In genomic region chr19:1277061-1277460, GRCh38 we compare ENCODE assay signal across 13 cellular contexts. TPM values are rescaled to one million over a fixed set of nuclear protein-coding genes. Genes with fewer than 3 reads are reported as not detected.
DNase-seq lines count a peak whose midpoint lies in the region; ATAC-seq and TF ChIP-seq lines count a peak whose summit lies in the region.
"Had no signal": no experiment of that assay in that cellular context is flagged by ENCODE, and none has a peak within 500 bp of the region (broad histone marks: within the 10 kb centered on the region; RNA-seq: fewer than 3 reads in every experiment).

No MANE protein-coding gene starts in this region.

- H3K27ac ChIP-seq in IMR-90 (ENCODE audit: insufficient read depth, low read length) (no peak overlapping the region), body of pancreas (no peak overlapping the region), testis (peak overlapping the region in 1 of 2 donors; percentile 93)

- H4K91ac ChIP-seq in IMR-90 (ENCODE audit: insufficient read depth, low read depth, low read length), result no peak overlapping the region

- 97% methylated on average over 12 of the region's 15 CpGs; no CpG with 5 or more reads in 1 of the 2 experiments for WGBS in IMR-90 (ENCODE audit: extremely low coverage in 2 of 2, insufficient read length in 1 of 2), 2 experiments
- 91 to 96% methylated on average over 14 to 15 of the region's 15 CpGs for WGBS in body of pancreas, 2 donors
- 56 to 70% methylated on average over 12 to 15 of the region's 15 CpGs for WGBS in testis, 2 donors

- H3K4me1 ChIP-seq in IMR-90 (ENCODE audit: control insufficient read depth, insufficient read depth, low read length) (peaks cover 15% of the 10 kb centered on the region), body of pancreas (peaks cover 45% of the 10 kb centered on the region), BE2C (peaks cover 9% of the 10 kb centered on the region), testis (peaks cover 36% of the 10 kb centered on the region)

- no peaks in the 10 kb centered on the region; the same call in 1 of the 2 replicates for H3K9me1 ChIP-seq in IMR-90 (ENCODE audit: insufficient read depth, low read length)

- BruUV-seq in IMR-90 (replicated peaks; lab: Mats Ljungman, UMichigan), result no TSS peak

- no peak for TF ChIP-seq RAD21 in IMR-90 (IDR thresholded peaks at IDR 0.05; ENCODE audit: low read length)

- peaks cover 50% of the 10 kb centered on the region for H4K20me1 ChIP-seq in IMR-90 (ENCODE audit: insufficient read depth, low read length)

- no peak overlapping the region for H3K18ac ChIP-seq in IMR-90 (ENCODE audit: low read depth, low read length)

- H3K4me1 Mint-ChIP-seq in CD14-positive monocyte (peaks cover 39% of the 10 kb centered on the region), nephron progenitor cell (peaks cover 42% of the 10 kb centered on the region)
- peaks cover 31% of the 10 kb centered on the region for H3K4me1 Mint-ChIP-seq in activated naive CD8-positive, alpha-beta T cell treated with anti-CD3 and anti-CD28 coated beads, Interleukin-2, amount 10 ng/mL, durations not matched to agents 7 days and 5 days

- peaks cover 22 to 52% of the 10 kb centered on the region in 2 experiments; a peak in 3 of 4 replicates for H3K79me1 ChIP-seq in IMR-90 (ENCODE audit: low read depth in 1 of 2, low read length in 2 of 2)

- H2BK20ac ChIP-seq in IMR-90 (ENCODE audit: low read depth, low read length), result no peak overlapping the region

- H3K4me3 ChIP-seq in IMR-90 (ENCODE audit: insufficient read depth, low read depth, low read length) (no peak overlapping the region), body of pancreas (no peak overlapping the region), BE2C (ENCODE audit: low read depth, low read length) (no peak overlapping the region), testis (no peak overlapping the region)

- no peak for TF ChIP-seq POLR2A in IMR-90 (IDR thresholded peaks at IDR 0.05; ENCODE audit: low read depth, low read length)
- TF ChIP-seq POLR2A in body of pancreas (IDR thresholded peaks at IDR 0.05), result no peak
- TF ChIP-seq POLR2A in testis (IDR thresholded peaks at IDR 0.05), result no peak

- H2BK120ac ChIP-seq in IMR-90 (ENCODE audit: low read depth, low read length), result no peak overlapping the region

- DNase-seq in CD14-positive monocyte (ENCODE audit: low spot score) (no peak), IMR-90 (no peak), nephron progenitor cell (no peak), cerebellar nuclear complex (lab: John Stamatoyannopoulos, UW) (no peak), body of pancreas (no peak), BE2C (no peak), testis (no peak)
- no peak for DNase-seq in activated naive CD8-positive, alpha-beta T cell treated with anti-CD3 and anti-CD28 coated beads, Interleukin-2, amount 10 ng/mL, durations not matched to agents 7 days and 5 days
- DNase-seq: DMS 273 treated with DMSO at 0.1 percent for 48 hours, esophagus squamous epithelium, NCI-H1105, WERI-Rb-1 had no signal

- peaks cover 38% of the 10 kb centered on the region for H3K36me3 ChIP-seq in IMR-90 (ENCODE audit: control insufficient read depth, insufficient read depth, low read length)
- H3K36me3 ChIP-seq in body of pancreas (replicated peaks in 1 of 2; ENCODE audit: insufficient read depth in 1 of 2, low read depth in 2 of 2), result peaks cover 7 to 22% of the 10 kb centered on the region in 2 donors
- peaks cover 40% of the 10 kb centered on the region for H3K36me3 ChIP-seq in BE2C
- no peaks in the 10 kb centered on the region for H3K36me3 ChIP-seq in testis (ENCODE audit: low read depth, missing control alignments)

- peak overlapping the region in 1 of 2 donors; percentile 65 for H3K4me3 Mint-ChIP-seq in CD14-positive monocyte
- H3K4me3 Mint-ChIP-seq in activated naive CD8-positive, alpha-beta T cell treated with anti-CD3 and anti-CD28 coated beads, Interleukin-2, amount 10 ng/mL, durations not matched to agents 7 days and 5 days, result peak overlapping the region; percentile 92
- H3K4me3 Mint-ChIP-seq in nephron progenitor cell, result peak overlapping the region; percentile 74

- dilution Hi-C loops in IMR-90 (cut with HindIII; ENCODE audit: low sequenced_read_pairs, unreplicated experiment), result no loop called here

- ATAC-seq in IMR-90 (ENCODE audit: low read depth) (no peak), body of pancreas (no peak)
- ATAC-seq in activated naive CD8-positive, alpha-beta T cell treated with anti-CD3 and anti-CD28 coated beads, Interleukin-2, amount 10 ng/mL, durations not matched to agents 7 days and 5 days (ENCODE audit: low read depth), result no peak

- in situ Hi-C loops in IMR-90 (cut with MboI; ENCODE audit: low sequenced_read_pairs), result no loop called here

- H3K9me3 ChIP-seq in IMR-90 (ENCODE audit: control insufficient read depth, insufficient read depth, low read length) (no peaks in the 10 kb centered on the region), body of pancreas (no peaks in the 10 kb centered on the region), BE2C (no peaks in the 10 kb centered on the region), testis (no peaks in the 10 kb centered on the region)
- H3K9me3 ChIP-seq: ascending aorta, esophagus squamous epithelium had no signal

- no peak overlapping the region for H2BK5ac ChIP-seq in IMR-90 (ENCODE audit: low read depth, low read length, poor library complexity, severe bottlenecking)

- CTCF ChIA-PET in IMR-90 (lab: Yijun Ruan, JAX), result no interaction called here

- TF ChIP-seq CTCF in CD14-positive monocyte (IDR thresholded peaks at IDR 0.05) (no peak), IMR-90 (conservative IDR thresholded peaks at IDR 0.05; ENCODE audit: low read depth, low read length) (no peak), nephron progenitor cell (IDR thresholded peaks at IDR 0.05) (no peak), body of pancreas (IDR thresholded peaks at IDR 0.05) (no peak), BE2C (IDR thresholded peaks at IDR 0.05; ENCODE audit: low read depth, low read length) (no peak), testis (IDR thresholded peaks at IDR 0.05) (no peak)

- intact Hi-C loops in CD14-positive monocyte (cut with micrococcal nuclease) (loop anchor here (5.0 kb wide), 2 partner anchors 80 to 105 kb away; partner anchors contain the start of gene NDUFS7 (in 2 of the 2)), IMR-90 (cut with micrococcal nuclease) (loop anchor here (5.0 kb wide), 2 partner anchors 85 to 130 kb away; partner anchors contain the start of gene DAZAP1), body of pancreas (cut with DNase I) (no loop called here), testis (cut with DNase I; ENCODE audit: low total_unique reads) (no loop called here)

- H2BK15ac ChIP-seq in IMR-90 (ENCODE audit: low read depth, low read length), result no peak overlapping the region

- H4K8ac ChIP-seq in IMR-90 (ENCODE audit: low read depth in 2 of 2, low read length in 2 of 2), result no peak overlapping the region

- POLR2A ChIA-PET in IMR-90 (lab: Charles Lee; ENCODE audit: unreplicated experiment), result no interaction called here
- POLR2A ChIA-PET in activated naive CD8-positive, alpha-beta T cell treated with anti-CD3 and anti-CD28 coated beads, Interleukin-2, amount 10 ng/mL, durations not matched to agents 7 days and 5 days (lab: Charles Lee), result interaction anchor here (1.1 kb wide), 1 partner anchor 8 kb away, joined by 6 read pairs; the partner anchor contains the start of gene CIRBP

- no peak overlapping the region for H4K5ac ChIP-seq in IMR-90 (ENCODE audit: low read depth, low read length)

- peak overlapping the region; percentile 100 for H2AK9ac ChIP-seq in IMR-90 (replicated peaks; ENCODE audit: low read depth, low read length, poor library complexity)

- H3K4me2 ChIP-seq in IMR-90 (ENCODE audit: low read depth, low read length), result no peak overlapping the region

- H3K56ac ChIP-seq in IMR-90 (ENCODE audit: extremely low read depth, insufficient read depth, low read length), result no peak overlapping the region

- H3K9me3 Mint-ChIP-seq in CD14-positive monocyte, result peaks cover 0 to 2% (median 0%) of the 10 kb centered on the region in 7 donors
- no peaks in the 10 kb centered on the region for H3K9me3 Mint-ChIP-seq in activated naive CD8-positive, alpha-beta T cell treated with anti-CD3 and anti-CD28 coated beads, Interleukin-2, amount 10 ng/mL, durations not matched to agents 7 days and 5 days
- H3K9me3 Mint-ChIP-seq in nephron progenitor cell, result no peaks in the 10 kb centered on the region

- H3K4ac ChIP-seq in IMR-90 (ENCODE audit: low read depth, low read length), result no peak overlapping the region

- H3K9ac ChIP-seq in IMR-90 (ENCODE audit: low read depth, low read length), result no peak overlapping the region

- H3K27ac Mint-ChIP-seq in CD14-positive monocyte, result peak overlapping the region in 6 of 7 donors; percentile 54 to 85 (median 80)
- peak overlapping the region; percentile 95 for H3K27ac Mint-ChIP-seq in activated naive CD8-positive, alpha-beta T cell treated with anti-CD3 and anti-CD28 coated beads, Interleukin-2, amount 10 ng/mL, durations not matched to agents 7 days and 5 days
- peak overlapping the region; percentile 95 for H3K27ac Mint-ChIP-seq in nephron progenitor cell

- H3K36me3 Mint-ChIP-seq in CD14-positive monocyte, result peaks cover 37 to 61% of the 10 kb centered on the region in 2 donors
- H3K36me3 Mint-ChIP-seq in activated naive CD8-positive, alpha-beta T cell treated with anti-CD3 and anti-CD28 coated beads, Interleukin-2, amount 10 ng/mL, durations not matched to agents 7 days and 5 days, result peaks cover 22% of the 10 kb centered on the region
- H3K36me3 Mint-ChIP-seq in nephron progenitor cell (ENCODE audit: low read depth), result peaks cover 22% of the 10 kb centered on the region

- no peak overlapping the region for H3K14ac ChIP-seq in IMR-90 (replicated peaks; ENCODE audit: low read depth, low read length)

- no peaks in the 10 kb centered on the region for H3K27me3 ChIP-seq in IMR-90 (ENCODE audit: control insufficient read depth, insufficient read depth, low read length)
- no peaks in the 10 kb centered on the region for H3K27me3 ChIP-seq in body of pancreas
- no peaks in the 10 kb centered on the region for H3K27me3 ChIP-seq in BE2C
- H3K27me3 ChIP-seq in testis, result no peaks in the 10 kb centered on the region
- H3K27me3 ChIP-seq: ascending aorta, esophagus squamous epithelium had no signal

- peak overlapping the region; percentile 34; the same call in 1 of the 2 replicates for H2AK5ac ChIP-seq in IMR-90 (ENCODE audit: low read depth, low read length)

- H3K23ac ChIP-seq in IMR-90 (ENCODE audit: low read depth, low read length), result no peak overlapping the region

- H3K27me3 Mint-ChIP-seq in CD14-positive monocyte (ENCODE audit: low read depth in 3 of 3), result no peaks in the 10 kb centered on the region
- no peaks in the 10 kb centered on the region for H3K27me3 Mint-ChIP-seq in activated naive CD8-positive, alpha-beta T cell treated with anti-CD3 and anti-CD28 coated beads, Interleukin-2, amount 10 ng/mL, durations not matched to agents 7 days and 5 days
- peaks cover 7% of the 10 kb centered on the region for H3K27me3 Mint-ChIP-seq in nephron progenitor cell (ENCODE audit: low read depth, poor library complexity)

- no peak overlapping the region for H2AFZ ChIP-seq in IMR-90 (replicated peaks; ENCODE audit: low read length, poor library complexity)

RNA-seq across cellular contexts. Expression of gene FAM174C, which starts 1.7 kb away (rescaled TPM):
- polyA plus RNA-seq in CD14-positive monocyte, result 10 to 100 TPM; 40.0 to 56.2 TPM
- 7.5 and 10.6 TPM in 2 replicates for total RNA-seq in IMR-90 (2012; rRNA removed)
- polyA plus RNA-seq in IMR-90 (2012; rRNA removed), result 61.8 and 93.4 TPM in 2 replicates
- 94.9 and 135 TPM in 2 replicates for polyA plus RNA-seq in IMR-90 (2012; cell fraction: cytosol; rRNA removed)
- polyA plus RNA-seq in IMR-90 (2012; cell fraction: nucleus; rRNA removed; ENCODE audit: low replicate concordance), result 46.6 and 93.7 TPM in 2 replicates
- total RNA-seq in activated naive CD8-positive, alpha-beta T cell treated with anti-CD3 and anti-CD28 coated beads, Interleukin-2, amount 10 ng/mL, durations not matched to agents 7 days and 5 days, result 10 to 100 TPM; 44.5 to 48.3 TPM
- 10 to 100 TPM; 48.0 to 63.9 TPM for total RNA-seq in body of pancreas
- polyA plus RNA-seq in BE2C (2012; ENCODE audit: insufficient read depth, insufficient read length, low read depth), result 224 TPM
- 100 to 1,000 TPM; 111 to 128 TPM for total RNA-seq in testis
- 51.6 TPM for polyA plus RNA-seq in testis (ENCODE audit: insufficient read depth, low read depth, low replicate concordance)

RNA-seq across cellular contexts. Expression of gene CIRBP, which starts 7.9 kb away (rescaled TPM):
- polyA plus RNA-seq in CD14-positive monocyte (10 to 100 TPM; 39.6 to 51.1 TPM), IMR-90 (2012; rRNA removed) (405 and 542 TPM in 2 replicates), testis (ENCODE audit: insufficient read depth, low read depth, low replicate concordance) (483 TPM)
- total RNA-seq in IMR-90 (2012; rRNA removed) (226 and 299 TPM in 2 replicates), body of pancreas (100 to 1,000 TPM; 582 to 630 TPM), testis (100 to 1,000 TPM; 621 to 661 TPM)
- 562 and 617 TPM in 2 replicates for polyA plus RNA-seq in IMR-90 (2012; cell fraction: cytosol; rRNA removed)
- polyA plus RNA-seq in IMR-90 (2012; cell fraction: nucleus; rRNA removed; ENCODE audit: low replicate concordance), result 2,129 and 2,924 TPM in 2 replicates
- total RNA-seq in activated naive CD8-positive, alpha-beta T cell treated with anti-CD3 and anti-CD28 coated beads, Interleukin-2, amount 10 ng/mL, durations not matched to agents 7 days and 5 days, result 100 to 1,000 TPM; 327 to 342 TPM
- polyA plus RNA-seq in BE2C (2012; ENCODE audit: insufficient read depth, insufficient read length, low read depth), result 385 TPM

RNA-seq across cellular contexts. Expression of gene EFNA2, which starts 8.6 kb away (rescaled TPM):
- polyA plus RNA-seq in CD14-positive monocyte, result not detected
- total RNA-seq in IMR-90 (2012; rRNA removed), result not detected in 2 replicates
- not detected in 2 replicates for polyA plus RNA-seq in IMR-90 (2012; rRNA removed)
- polyA plus RNA-seq in IMR-90 (2012; cell fraction: cytosol; rRNA removed), result 0.10 TPM in 1 of 2 replicates, not detected in the other
- polyA plus RNA-seq in IMR-90 (2012; cell fraction: nucleus; rRNA removed; ENCODE audit: low replicate concordance), result 0.07 TPM in 1 of 2 replicates, not detected in the other
- total RNA-seq in activated naive CD8-positive, alpha-beta T cell treated with anti-CD3 and anti-CD28 coated beads, Interleukin-2, amount 10 ng/mL, durations not matched to agents 7 days and 5 days, result not detected
- total RNA-seq in body of pancreas, result not detected
- polyA plus RNA-seq in BE2C (2012; ENCODE audit: insufficient read depth, insufficient read length, low read depth), result 2.7 TPM
- 1 to 10 TPM; 1.5 to 2.9 TPM for total RNA-seq in testis
- polyA plus RNA-seq in testis (ENCODE audit: insufficient read depth, low read depth, low replicate concordance), result 0.61 TPM
- total RNA-seq: ascending aorta, esophagus squamous epithelium had no signal

RNA-seq across cellular contexts. Expression of gene MIDN, which starts 28.7 kb away (rescaled TPM):
- 10 to 100 TPM in 1 of 2 donors, 1 to 10 TPM in 1; 5.6 to 11.0 TPM for polyA plus RNA-seq in CD14-positive monocyte
- total RNA-seq in IMR-90 (2012; rRNA removed), result 2.2 and 2.5 TPM in 2 replicates
- 24.1 and 26.0 TPM in 2 replicates for polyA plus RNA-seq in IMR-90 (2012; rRNA removed)
- polyA plus RNA-seq in IMR-90 (2012; cell fraction: cytosol; rRNA removed), result 39.2 and 47.7 TPM in 2 replicates
- polyA plus RNA-seq in IMR-90 (2012; cell fraction: nucleus; rRNA removed; ENCODE audit: low replicate concordance), result 97.0 and 144 TPM in 2 replicates
- 10 to 100 TPM; 75.2 to 80.7 TPM for total RNA-seq in activated naive CD8-positive, alpha-beta T cell treated with anti-CD3 and anti-CD28 coated beads, Interleukin-2, amount 10 ng/mL, durations not matched to agents 7 days and 5 days
- 10 to 100 TPM; 36.3 to 43.5 TPM for total RNA-seq in body of pancreas
- polyA plus RNA-seq in BE2C (2012; ENCODE audit: insufficient read depth, insufficient read length, low read depth), result 186 TPM
- total RNA-seq in testis, result 10 to 100 TPM; 38.2 to 42.4 TPM
- 30.3 TPM for polyA plus RNA-seq in testis (ENCODE audit: insufficient read depth, low read depth, low replicate concordance)

RNA-seq across cellular contexts. Expression of gene ATP5F1D, which starts 35.5 kb away (rescaled TPM):
- polyA plus RNA-seq in CD14-positive monocyte (100 to 1,000 TPM; 143 to 160 TPM), IMR-90 (2012; rRNA removed) (140 and 189 TPM in 2 replicates), testis (ENCODE audit: insufficient read depth, low read depth, low replicate concordance) (94.5 TPM)
- total RNA-seq in IMR-90 (2012; rRNA removed) (7.3 and 13.6 TPM in 2 replicates), body of pancreas (100 to 1,000 TPM; 156 to 157 TPM), testis (100 to 1,000 TPM; 104 to 166 TPM)
- 348 and 386 TPM in 2 replicates for polyA plus RNA-seq in IMR-90 (2012; cell fraction: cytosol; rRNA removed)
- polyA plus RNA-seq in IMR-90 (2012; cell fraction: nucleus; rRNA removed; ENCODE audit: low replicate concordance), result 72.4 and 213 TPM in 2 replicates
- 100 to 1,000 TPM; 157 to 161 TPM for total RNA-seq in activated naive CD8-positive, alpha-beta T cell treated with anti-CD3 and anti-CD28 coated beads, Interleukin-2, amount 10 ng/mL, durations not matched to agents 7 days and 5 days
- 658 TPM for polyA plus RNA-seq in BE2C (2012; ENCODE audit: insufficient read depth, insufficient read length, low read depth)

Comparison
In these comparisons a context has a peak if more than half of its experiments do, and no peak if none do; other contexts are left out.
1. intact Hi-C loops: an anchor here in CD14-positive monocyte (5.0 kb wide) and IMR-90 (5.0 kb wide); none called in body of pancreas and testis.